Comparison of ENCODE assay signal across 8 cellular contexts in the genomic region with DNA sequence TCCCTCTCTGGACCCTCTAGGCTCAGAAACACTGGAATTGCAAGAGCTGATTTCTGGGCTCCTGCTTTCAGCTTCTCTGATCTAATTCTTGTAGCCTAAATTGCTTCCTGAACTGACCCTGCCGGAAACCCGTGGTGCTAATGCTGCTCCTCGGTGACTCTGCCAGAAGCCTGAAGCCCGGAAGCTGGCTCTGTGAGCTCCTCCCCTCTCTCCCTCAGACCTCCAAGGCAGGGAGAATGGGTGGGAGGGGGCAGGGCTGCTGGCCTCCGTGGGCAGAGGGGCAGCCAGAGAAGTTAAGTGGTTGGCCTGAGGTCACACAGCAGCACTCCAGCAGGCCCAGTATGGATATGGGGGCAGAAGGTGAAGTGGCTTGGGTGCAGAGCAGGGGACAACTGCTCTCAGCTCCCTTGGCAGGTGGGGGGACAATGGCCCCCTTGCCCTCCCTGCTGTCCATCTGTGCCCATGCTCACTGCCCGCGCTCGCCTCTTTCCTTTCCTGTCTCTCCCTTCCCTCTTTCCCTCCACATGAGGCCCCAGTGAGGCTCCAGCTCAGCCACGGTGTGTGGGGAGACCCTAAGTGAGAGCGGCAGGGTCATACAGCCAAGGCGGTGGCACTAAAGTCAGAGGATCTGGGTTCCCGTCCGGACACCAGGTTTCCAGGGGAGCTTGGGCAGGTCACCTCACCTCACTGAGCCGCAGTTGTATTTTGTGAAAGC. TPM values are rescaled to one million over a fixed set of nuclear protein-coding genes. Genes with fewer than 3 reads are reported as not detected.
A peak's percentile ranks its signal among the peaks of the same experiment; 100 is the strongest.
DNase-seq lines count a peak whose midpoint lies in the region; ATAC-seq, FAIRE-seq and TF ChIP-seq lines count a peak whose summit lies in the region.

No MANE protein-coding gene starts in this region.

- H3K27ac ChIP-seq in HUES6 (ENCODE audit: low read depth, low read length) (no peak overlapping the region), kidney (ENCODE audit: low read depth in 2 of 2, low read length in 2 of 2) (no peak overlapping the region)

- H3K36me3 ChIP-seq in HUES6 (ENCODE audit: control insufficient read depth, insufficient read depth, low read length) (no peaks in the 10 kb centered on the region), kidney (ENCODE audit: control insufficient read depth in 1 of 2, insufficient read depth in 2 of 2, low read length in 2 of 2) (no peaks in the 10 kb centered on the region)

- H3K4me3 ChIP-seq in HUES6 (ENCODE audit: low read depth, low read length) (no peak overlapping the region), kidney (ENCODE audit: low read length in 2 of 2) (no peak overlapping the region)

- no peak for TF ChIP-seq CTCF in kidney (IDR thresholded peaks at IDR 0.05; ENCODE audit: borderline replicate concordance, extremely low read depth, insufficient read depth)

- no peaks in the 10 kb centered on the region for H3K9me3 ChIP-seq in HUES6 (ENCODE audit: control insufficient read depth, insufficient read depth, low read depth, low read length)
- no peaks in the 10 kb centered on the region for H3K9me3 ChIP-seq in kidney (ENCODE audit: control insufficient read depth in 1 of 2, low read length in 2 of 2)

- intact Hi-C loops in kidney (cut with DNase I) = no loop called here

- peak overlapping the region; percentile 35 for H3K9ac ChIP-seq in HUES6 (ENCODE audit: low read length)
- no peak overlapping the region for H3K9ac ChIP-seq in kidney (ENCODE audit: low read length in 2 of 2)

- no peak for FAIRE-seq in kidney (lab: Jason Lieb, UNC)

- H3K4me1 ChIP-seq in HUES6 (ENCODE audit: control insufficient read depth, insufficient read depth, low read length) = peaks cover 12% of the 10 kb centered on the region; the same call in 1 of the 2 replicates
- peaks cover 22 to 25% of the 10 kb centered on the region in 2 donors for H3K4me1 ChIP-seq in kidney (ENCODE audit: control insufficient read depth in 1 of 2, insufficient read depth in 1 of 2, low read depth in 1 of 2, low read length in 2 of 2)

- ATAC-seq in HG03571 (IDR thresholded peaks at IDR 0.05; ENCODE audit: unreplicated experiment) (no peak), GM18870 (IDR thresholded peaks at IDR 0.05; ENCODE audit: unreplicated experiment) (no peak)

- DNase-seq in activated naive CD4-positive, alpha-beta T cell treated with Interleukin-2 at 50 U/mL for 16 hours = peak; percentile 44
- DNase-seq in kidney (peak; percentile 88), HuH-7 (ENCODE audit: low spot score) (no peak), OCI-M1 (lab: John Stamatoyannopoulos, UW) (no peak)
- DNase-seq in stimulated activated naive CD4-positive, alpha-beta T cell treated with Interleukin-2 at 50 U/mL for 16 hours (lab: John Stamatoyannopoulos, UW) = peak; percentile 36

- H3K27me3 ChIP-seq in HUES6 (ENCODE audit: control insufficient read depth, insufficient read depth, low read length) = no peaks in the 10 kb centered on the region

RNA-seq across cellular contexts. Expression of gene CAPN5, which starts 16.2 kb away (rescaled TPM):
- 36.0 TPM for total RNA-seq in kidney
- polyA plus RNA-seq in kidney (ENCODE audit: insufficient read depth, low read depth, low replicate concordance) = 20.0 TPM

RNA-seq across cellular contexts. Expression of gene OMP, which starts 19.6 kb away (rescaled TPM):
- total RNA-seq in kidney = 1.8 TPM
- polyA plus RNA-seq in kidney (ENCODE audit: insufficient read depth, low read depth, low replicate concordance) = not detected

RNA-seq across cellular contexts. Expression of gene MYO7A, which starts 45.1 kb away (rescaled TPM):
- total RNA-seq in kidney = 10.7 TPM
- 6.1 TPM for polyA plus RNA-seq in kidney (ENCODE audit: insufficient read depth, low read depth, low replicate concordance)

RNA-seq across cellular contexts. Expression of gene B3GNT6, which starts 48.8 kb away (rescaled TPM):
- total RNA-seq in kidney = not detected
- not detected for polyA plus RNA-seq in kidney (ENCODE audit: insufficient read depth, low read depth, low replicate concordance)

Comparison
In these comparisons a context has a peak if more than half of its experiments do, and no peak if none do; other contexts are left out.
1. DNase-seq: peak in activated naive CD4-positive, alpha-beta T cell treated with Interleukin-2 at 50 U/mL for 16 hours (single experiment), kidney (single experiment) and stimulated activated naive CD4-positive, alpha-beta T cell treated with Interleukin-2 at 50 U/mL for 16 hours (single experiment); none in HuH-7 (single experiment) and OCI-M1 (single experiment).